ENCODE assay signal across 6 cellular contexts in the genomic region with DNA sequence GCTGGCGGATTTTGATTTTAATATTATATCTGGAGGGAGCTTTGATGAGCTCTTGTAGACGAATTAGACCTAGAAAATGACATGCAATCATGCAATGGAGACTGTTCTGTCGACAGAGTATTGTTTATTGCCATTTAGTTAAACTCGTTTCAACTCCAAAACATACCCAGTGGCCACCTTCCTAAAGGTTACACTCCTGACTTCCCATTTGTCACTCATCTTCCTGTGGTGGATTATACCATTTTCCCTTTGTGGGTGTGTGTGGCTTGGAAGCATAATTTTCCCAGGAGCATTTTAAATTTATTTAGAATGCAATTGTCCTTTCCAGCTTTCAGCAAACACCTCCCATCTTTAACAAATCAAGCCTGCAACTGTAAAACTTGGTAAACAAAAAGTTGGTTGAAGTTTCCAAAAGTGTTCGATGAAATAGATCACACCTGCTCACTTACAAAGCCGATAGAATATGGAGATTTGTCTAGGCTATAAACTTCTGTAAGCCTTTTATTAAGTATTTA.
"Had no signal": no experiment of that assay in that cellular context is flagged by ENCODE, and none has a peak within 500 bp of the region (broad histone marks: within the 10 kb centered on the region; RNA-seq: fewer than 3 reads in every experiment).

No MANE protein-coding gene starts in this region.

- H3K27ac ChIP-seq: GM23248, HL-60 had no signal

- H3K4me3 Mint-ChIP-seq: H9, IgD-negative memory B cell had no signal

- H3K27ac Mint-ChIP-seq: H9, IgD-negative memory B cell had no signal

- H2AFZ ChIP-seq: GM23248 had no signal

- H3K4me3 ChIP-seq: GM23248 had no signal

- ATAC-seq: HepG2 had no signal

- H3K9me3 Mint-ChIP-seq: H9 had no signal

- DNase-seq: GM23248, H9, HCEC 1CT had no signal
